9 cellular contexts compared by ENCODE assay signal in the genomic region with DNA sequence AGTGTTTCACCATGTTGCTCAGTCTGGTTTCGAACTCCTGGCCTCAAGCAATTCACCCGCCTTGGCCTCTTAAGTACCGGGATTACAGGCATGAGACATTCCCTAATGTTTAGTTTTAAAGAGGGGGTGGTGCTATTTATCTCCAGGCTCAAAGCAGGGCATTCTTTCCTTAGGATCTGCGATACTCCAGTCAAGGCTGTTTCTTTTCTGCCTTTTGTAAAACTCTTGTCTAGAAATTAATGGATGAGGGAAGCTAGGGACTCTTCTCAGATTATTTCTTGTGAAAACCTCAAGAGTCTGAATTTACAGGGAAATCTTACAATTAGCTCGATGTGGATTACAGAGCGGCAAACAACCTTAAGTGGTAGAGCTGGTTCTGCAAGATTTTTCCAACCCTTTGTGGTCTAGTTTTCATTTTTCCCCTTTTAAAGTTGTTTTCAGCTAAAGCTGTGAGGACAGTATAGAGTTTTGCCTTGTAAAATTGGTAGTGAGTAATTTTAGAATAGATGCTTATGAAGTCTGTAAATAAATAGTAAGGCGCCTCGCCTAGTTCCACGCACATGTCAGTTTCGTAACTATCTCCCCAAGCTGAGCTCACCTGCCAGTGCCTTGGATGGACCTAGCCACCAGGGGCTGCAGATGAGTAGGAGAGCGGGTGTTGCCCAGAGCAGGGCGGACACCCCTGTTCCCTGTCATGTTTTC. TPM values are rescaled to one million over a fixed set of nuclear protein-coding genes. Genes with fewer than 3 reads are reported as not detected.
A peak's percentile ranks its signal among the peaks of the same experiment; 100 is the strongest.
DNase-seq lines count a peak whose midpoint lies in the region; ATAC-seq and TF ChIP-seq lines count a peak whose summit lies in the region.
"Had no signal": no experiment of that assay in that cellular context is flagged by ENCODE, and none has a peak within 500 bp of the region (broad histone marks: within the 10 kb centered on the region; RNA-seq: fewer than 3 reads in every experiment).

No MANE protein-coding gene starts in this region.

- no peaks in the 10 kb centered on the region for H3K36me3 Mint-ChIP-seq in activated CD4-positive, alpha-beta T cell treated with anti-CD3 and anti-CD28 coated beads, Interleukin-2, amount 10 ng/mL, durations not matched to agents 7 days and 5 days (ENCODE audit: low read depth)

- no peak overlapping the region for H3K27ac Mint-ChIP-seq in activated CD4-positive, alpha-beta T cell treated with anti-CD3 and anti-CD28 coated beads, Interleukin-2, amount 10 ng/mL, durations not matched to agents 7 days and 5 days
- H3K27ac Mint-ChIP-seq: activated naive CD8-positive, alpha-beta T cell had no signal

- no peak overlapping the region for H3K27ac ChIP-seq in HEK293 (ENCODE audit: extremely low read depth, low read depth, low read length)

- DNase-seq in BE2C (no peak), astrocyte of the hippocampus (ENCODE audit: low read depth, low spot score) (peak; percentile 53), left lobe of liver (ENCODE audit: low spot score) (no peak), NCI-H187 treated with DMSO at 0.1 percent for 48 hours (lab: John Stamatoyannopoulos, UW) (no peak), COR-L47 (lab: John Stamatoyannopoulos, UW) (no peak)
- no peak for DNase-seq in activated CD4-positive, alpha-beta T cell treated with anti-CD3 and anti-CD28 coated beads, Interleukin-2, amount 10 ng/mL, durations not matched to agents 7 days and 5 days

- H3K9me3 ChIP-seq in BE2C (no peaks in the 10 kb centered on the region), HEK293 (ENCODE audit: control insufficient read depth, insufficient read depth, low read depth, low read length) (no peaks in the 10 kb centered on the region)

- no peaks in the 10 kb centered on the region for H3K4me1 Mint-ChIP-seq in activated CD4-positive, alpha-beta T cell treated with anti-CD3 and anti-CD28 coated beads, Interleukin-2, amount 10 ng/mL, durations not matched to agents 7 days and 5 days

- peak; percentile 61 for ATAC-seq in left lobe of liver
- ATAC-seq in GM19035 (IDR thresholded peaks at IDR 0.05; ENCODE audit: unreplicated experiment), result no peak

- H3K27me3 Mint-ChIP-seq in activated CD4-positive, alpha-beta T cell treated with anti-CD3 and anti-CD28 coated beads, Interleukin-2, amount 10 ng/mL, durations not matched to agents 7 days and 5 days, result no peaks in the 10 kb centered on the region
- H3K27me3 Mint-ChIP-seq: activated naive CD8-positive, alpha-beta T cell had no signal

- no peaks in the 10 kb centered on the region; the same call in 1 of the 2 replicates for H3K36me3 ChIP-seq in BE2C
- H3K36me3 ChIP-seq in HEK293 (ENCODE audit: control insufficient read depth in 2 of 2, insufficient read depth in 1 of 2, low read length in 2 of 2), result no peaks in the 10 kb centered on the region

- H3K4me3 ChIP-seq in BE2C (ENCODE audit: low read depth, low read length) (no peak overlapping the region), HEK293 (ENCODE audit: low read depth, low read length) (no peak overlapping the region)

- CTCF ChIA-PET in HEK293 (lab: Yijun Ruan, JAX), result interaction anchor here (0.6 to 0.7 kb wide), 2 partner anchors 30 to 112 kb away, joined by 3 to 6 read pairs; no protein-coding TSS in a partner anchor
- CTCF ChIA-PET in activated CD4-positive, alpha-beta T cell treated with anti-CD3 and anti-CD28 coated beads, Interleukin-2, amount 10 ng/mL, durations not matched to agents 7 days and 5 days (lab: Charles Lee), result interaction anchor here (1.1 kb wide), 1 partner anchor 9 kb away, joined by 4 read pairs; no protein-coding TSS in a partner anchor

- TF ChIP-seq CTCF in BE2C (IDR thresholded peaks at IDR 0.05; ENCODE audit: low read depth, low read length) (peak; percentile 39), HEK293 (tag by site-specific recombination; IDR thresholded peaks at IDR 0.05) (0 out of 2 replicates have a peak, but pooled peaks have one; percentile 18)

- POLR2A ChIA-PET in HEK293 (lab: Yijun Ruan, JAX), result no interaction called here
- POLR2A ChIA-PET in activated CD4-positive, alpha-beta T cell treated with anti-CD3 and anti-CD28 coated beads, Interleukin-2, amount 10 ng/mL, durations not matched to agents 7 days and 5 days (lab: Charles Lee), result no interaction called here

- H3K27me3 ChIP-seq in BE2C, result no peaks in the 10 kb centered on the region

- H3K9me3 Mint-ChIP-seq in activated CD4-positive, alpha-beta T cell treated with anti-CD3 and anti-CD28 coated beads, Interleukin-2, amount 10 ng/mL, durations not matched to agents 7 days and 5 days, result no peaks in the 10 kb centered on the region

- no peak overlapping the region for H3K4me3 Mint-ChIP-seq in activated CD4-positive, alpha-beta T cell treated with anti-CD3 and anti-CD28 coated beads, Interleukin-2, amount 10 ng/mL, durations not matched to agents 7 days and 5 days
- H3K4me3 Mint-ChIP-seq: activated naive CD8-positive, alpha-beta T cell had no signal

- H3K4me1 ChIP-seq in BE2C (peaks cover 6% of the 10 kb centered on the region), HEK293 (ENCODE audit: control insufficient read depth, insufficient read depth, low read length) (peaks cover 7% of the 10 kb centered on the region; the same call in 1 of the 2 replicates)

TF ChIP-seq in HEK293, 187 proteins besides CTCF, POLR2A, EP300 and RAD21:
- TF ChIP-seq ZBTB17 (tag by site-specific recombination; IDR thresholded peaks at IDR 0.05), result peak; percentile 30; the same call in 1 of the 2 replicates
- no peak for TF ChIP-seq ZNF76 (tag by site-specific recombination; IDR thresholded peaks at IDR 0.05; ENCODE audit: borderline replicate concordance, low read depth)
- peak; percentile 41 for TF ChIP-seq SP7 (tag by site-specific recombination; IDR thresholded peaks at IDR 0.05)
- no peak for TF ChIP-seq ZNF266 (tag by site-specific recombination; IDR thresholded peaks at IDR 0.05; ENCODE audit: low read depth)
- TF ChIP-seq IKZF3 (tag by site-specific recombination; IDR thresholded peaks at IDR 0.05), result 0 out of 2 replicates have a peak, but pooled peaks have one; percentile 11
- no peak for TF ChIP-seq WT1 (tag by site-specific recombination; IDR thresholded peaks at IDR 0.05)
- TF ChIP-seq KLF1 (tag by site-specific recombination; IDR thresholded peaks at IDR 0.05), result 0 out of 2 replicates have a peak, but pooled peaks have one; percentile 16
- no peak for TF ChIP-seq ZNF174 (tag by site-specific recombination; IDR thresholded peaks at IDR 0.05)
- TF ChIP-seq, protein P1, sequence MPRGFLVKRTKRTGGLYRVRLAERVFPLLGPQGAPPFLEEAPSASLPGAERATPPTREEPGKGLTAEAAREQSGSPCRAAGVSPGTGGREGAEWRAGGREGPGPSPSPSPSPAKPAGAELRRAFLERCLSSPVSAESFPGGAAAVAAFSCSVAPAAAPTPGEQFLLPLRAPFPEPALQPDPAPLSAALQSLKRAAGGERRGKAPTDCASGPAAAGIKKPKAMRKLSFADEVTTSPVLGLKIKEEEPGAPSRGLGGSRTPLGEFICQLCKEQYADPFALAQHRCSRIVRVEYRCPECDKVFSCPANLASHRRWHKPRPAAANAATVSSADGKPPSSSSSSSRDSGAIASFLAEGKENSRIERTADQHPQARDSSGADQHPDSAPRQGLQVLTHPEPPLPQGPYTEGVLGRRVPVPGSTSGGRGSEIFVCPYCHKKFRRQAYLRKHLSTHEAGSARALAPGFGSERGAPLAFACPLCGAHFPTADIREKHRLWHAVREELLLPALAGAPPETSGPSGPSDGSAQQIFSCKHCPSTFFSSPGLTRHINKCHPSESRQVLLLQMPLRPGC (tag by site-specific recombination; IDR thresholded peaks at IDR 0.05), result no peak
- TF ChIP-seq MZF1 (tag by site-specific recombination; IDR thresholded peaks at IDR 0.05; ENCODE audit: borderline replicate concordance), result no peak
- TF ChIP-seq ZNF514 (tag by site-specific recombination; IDR thresholded peaks at IDR 0.05), result no peak
- peak; percentile 63; the same call in 1 of the 2 replicates for TF ChIP-seq PRDM6 (tag by site-specific recombination; IDR thresholded peaks at IDR 0.05)
- no peak for TF ChIP-seq ZNF501 (tag by site-specific recombination; IDR thresholded peaks at IDR 0.05)

RNA-seq across cellular contexts. Expression of gene CUX1, which starts 53.1 kb away (rescaled TPM):
- 28.7 TPM for polyA plus RNA-seq in BE2C (2012; ENCODE audit: insufficient read depth, insufficient read length, low read depth)
- 42.0 TPM for total RNA-seq in left lobe of liver
- total RNA-seq in activated CD4-positive, alpha-beta T cell treated with anti-CD3 and anti-CD28 coated beads, Interleukin-2, amount 10 ng/mL, durations not matched to agents 7 days and 5 days, result 10 to 100 TPM; 27.8 to 34.7 TPM
